Comparison of ENCODE assay signal across 17 cellular contexts in the genomic region with DNA sequence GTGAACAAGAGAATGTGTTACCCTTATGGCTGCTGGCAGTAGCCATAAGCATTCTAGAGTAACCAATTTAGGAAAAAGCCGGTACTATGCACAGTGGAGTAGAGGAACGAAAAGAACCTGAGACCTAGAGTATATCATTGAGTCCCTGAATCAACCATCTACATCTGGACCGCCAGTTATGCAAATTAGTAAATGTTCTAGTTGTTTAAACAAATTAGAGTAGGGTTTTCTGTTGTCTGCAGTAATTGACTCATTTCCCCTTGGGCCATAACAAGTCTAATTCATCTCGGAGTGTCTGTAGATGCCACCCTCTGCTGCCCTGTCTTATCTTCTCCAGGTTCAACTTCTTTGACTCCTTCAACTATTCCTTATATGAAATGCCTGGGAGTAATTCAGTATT.
"Had no signal": no experiment of that assay in that cellular context is flagged by ENCODE, and none has a peak within 500 bp of the region (broad histone marks: within the 10 kb centered on the region; RNA-seq: fewer than 3 reads in every experiment).

No MANE protein-coding gene starts in this region.

- H3K27ac ChIP-seq: brain microvascular endothelial cell, foreskin keratinocyte, lower lobe of right lung, prostate gland, skin epidermis, transverse colon had no signal

- H3K4me3 Mint-ChIP-seq: activated naive CD8-positive, alpha-beta T cell treated with anti-CD3 and anti-CD28 coated beads, Interleukin-2, amount 10 ng/mL, durations not matched to agents 7 days and 5 days; immature natural killer cell; mesothelial cell of epicardium had no signal

- H3K36me3 ChIP-seq: brain microvascular endothelial cell, lower lobe of right lung, prostate gland, transverse colon had no signal

- H3K36me3 Mint-ChIP-seq: activated naive CD8-positive, alpha-beta T cell treated with anti-CD3 and anti-CD28 coated beads, Interleukin-2, amount 10 ng/mL, durations not matched to agents 7 days and 5 days; immature natural killer cell; mesothelial cell of epicardium had no signal

- ATAC-seq: foreskin keratinocyte; lower lobe of right lung; right cardiac atrium; stimulated activated naive CD8-positive, alpha-beta T cell treated with anti-CD3 and anti-CD28 coated beads, Interleukin-15, Interleukin-2, amounts not matched to agents 100 U/mL and 50 U/mL, for 24 hours had no signal

- H3K9me3 ChIP-seq: lower lobe of right lung, prostate gland, transverse colon had no signal

- DNase-seq: activated naive CD4-positive, alpha-beta T cell; activated naive CD8-positive, alpha-beta T cell treated with anti-CD3 and anti-CD28 coated beads, Interleukin-2, amount 10 ng/mL, durations not matched to agents 7 days and 5 days; activated T-cell treated with anti-CD3 and anti-CD28 coated beads for 4 hours; anterior cingulate cortex; brain microvascular endothelial cell; effector memory CD4-positive, alpha-beta T cell; foreskin keratinocyte; immature natural killer cell; lower lobe of right lung; right cardiac atrium; stimulated activated CD4-positive, alpha-beta T cell treated with anti-CD3 and anti-CD28 coated beads, Interleukin-15, amount 100 ng/mL, for 24 hours; stimulated activated CD4-positive, alpha-beta T cell treated with anti-CD3 and anti-CD28 coated beads, Interleukin-4, amount 100 ng/mL, for 24 hours; stimulated activated naive CD8-positive, alpha-beta T cell treated with anti-CD3 and anti-CD28 coated beads, Interleukin-15, Interleukin-2, amounts not matched to agents 100 U/mL and 50 U/mL, for 24 hours; transverse colon had no signal

- H3K27me3 ChIP-seq: brain microvascular endothelial cell, foreskin keratinocyte, transverse colon had no signal

- H3K4me3 ChIP-seq: lower lobe of right lung, prostate gland, skin epidermis, transverse colon had no signal

- H3K4me1 ChIP-seq: lower lobe of right lung, prostate gland, transverse colon had no signal

- H3K27ac Mint-ChIP-seq: activated naive CD8-positive, alpha-beta T cell treated with anti-CD3 and anti-CD28 coated beads, Interleukin-2, amount 10 ng/mL, durations not matched to agents 7 days and 5 days; immature natural killer cell; mesothelial cell of epicardium had no signal

- H3K9me3 Mint-ChIP-seq: activated naive CD8-positive, alpha-beta T cell treated with anti-CD3 and anti-CD28 coated beads, Interleukin-2, amount 10 ng/mL, durations not matched to agents 7 days and 5 days; mesothelial cell of epicardium had no signal
